Comparison of ENCODE assay signal across 19 cellular contexts in genomic region chr11:113375402-113375801, GRCh38. TPM values are rescaled to one million over a fixed set of nuclear protein-coding genes. Genes with fewer than 3 reads are reported as not detected.
"Had no signal": no experiment of that assay in that cellular context is flagged by ENCODE, and none has a peak within 500 bp of the region (broad histone marks: within the 10 kb centered on the region; RNA-seq: fewer than 3 reads in every experiment).

No MANE protein-coding gene starts in this region.

- H3K9me3 Mint-ChIP-seq: activated naive CD4-positive, alpha-beta T cell treated with anti-CD3 and anti-CD28 coated beads, Interleukin-2, amount 50 U/mL, for 24 hours; natural killer cell treated with Interleukin-12 subunit alpha and Interleukin-12 subunit beta and Interleukin-15 and Interleukin-18, amount 100 ng/mL, for 72 hours had no signal

- H3K27ac ChIP-seq: ascending aorta, gastroesophageal sphincter, heart right ventricle, tibial artery had no signal

- H3K27me3 ChIP-seq: ascending aorta, gastroesophageal sphincter, spleen, tibial artery had no signal

- H3K9me3 ChIP-seq: ascending aorta, gastroesophageal sphincter, heart right ventricle, spleen, tibial artery had no signal

- H3K36me3 Mint-ChIP-seq: natural killer cell treated with Interleukin-12 subunit alpha and Interleukin-12 subunit beta and Interleukin-15 and Interleukin-18, amount 100 ng/mL, for 72 hours had no signal

- H3K36me3 ChIP-seq: gastroesophageal sphincter had no signal

- H3K27ac Mint-ChIP-seq: activated naive CD4-positive, alpha-beta T cell treated with anti-CD3 and anti-CD28 coated beads, Interleukin-2, amount 50 U/mL, for 24 hours; natural killer cell treated with Interleukin-12 subunit alpha and Interleukin-12 subunit beta and Interleukin-15 and Interleukin-18, amount 100 ng/mL, for 72 hours had no signal

- H3K4me1 ChIP-seq: ascending aorta, tibial artery had no signal

- H3K4me3 ChIP-seq: ascending aorta, gastroesophageal sphincter, heart right ventricle, spleen, tibial artery had no signal

- H3K27me3 Mint-ChIP-seq: activated naive CD4-positive, alpha-beta T cell treated with anti-CD3 and anti-CD28 coated beads, Interleukin-2, amount 50 U/mL, for 24 hours; natural killer cell treated with Interleukin-12 subunit alpha and Interleukin-12 subunit beta and Interleukin-15 and Interleukin-18, amount 100 ng/mL, for 72 hours had no signal

- H3K4me3 Mint-ChIP-seq: activated naive CD4-positive, alpha-beta T cell treated with anti-CD3 and anti-CD28 coated beads, Interleukin-2, amount 50 U/mL, for 24 hours; natural killer cell treated with Interleukin-12 subunit alpha and Interleukin-12 subunit beta and Interleukin-15 and Interleukin-18, amount 100 ng/mL, for 72 hours had no signal

- ATAC-seq: gastroesophageal sphincter; natural killer cell treated with Interleukin-12 subunit alpha and Interleukin-12 subunit beta and Interleukin-15 and Interleukin-18, amount 100 ng/mL, for 72 hours had no signal

- DNase-seq: activated CD4-positive, CD25-positive, alpha-beta regulatory T cell treated with anti-CD3 and anti-CD28 coated beads, Interleukin-2, amount 50 U/mL, for 72 hours; activated CD8-positive, alpha-beta memory T cell treated with anti-CD3 and anti-CD28 coated beads for 24 hours; activated CD8-positive, alpha-beta memory T cell treated with anti-CD3 and anti-CD28 coated beads, Interleukin-2, amount 50 U/mL, for 48 hours; activated effector memory CD4-positive, alpha-beta T cell treated with Interleukin-2 at 50 U/mL for 16 hours; activated T-cell treated with anti-CD3 and anti-CD28 coated beads, Interleukin-2, amount 50 U/mL, for 48 hours; cerebellar nuclear complex; cortex of kidney; effector CD4-positive, alpha-beta T cell; heart right ventricle; posterior cingulate gyrus; spleen; stimulated activated CD4-positive, alpha-beta T cell treated with anti-CD3 and anti-CD28 coated beads, Interleukin-4, amount 100 ng/mL, for 4 hours; stimulated activated naive CD4-positive, alpha-beta T cell; T-helper 9 cell; tibial artery had no signal

RNA-seq across cellular contexts. Expression of gene ANKK1, which starts 12.2 kb away (rescaled TPM):
- total RNA-seq: ascending aorta, heart right ventricle had no signal
